ENCODE assay signal across 10 cellular contexts in the genomic region with DNA sequence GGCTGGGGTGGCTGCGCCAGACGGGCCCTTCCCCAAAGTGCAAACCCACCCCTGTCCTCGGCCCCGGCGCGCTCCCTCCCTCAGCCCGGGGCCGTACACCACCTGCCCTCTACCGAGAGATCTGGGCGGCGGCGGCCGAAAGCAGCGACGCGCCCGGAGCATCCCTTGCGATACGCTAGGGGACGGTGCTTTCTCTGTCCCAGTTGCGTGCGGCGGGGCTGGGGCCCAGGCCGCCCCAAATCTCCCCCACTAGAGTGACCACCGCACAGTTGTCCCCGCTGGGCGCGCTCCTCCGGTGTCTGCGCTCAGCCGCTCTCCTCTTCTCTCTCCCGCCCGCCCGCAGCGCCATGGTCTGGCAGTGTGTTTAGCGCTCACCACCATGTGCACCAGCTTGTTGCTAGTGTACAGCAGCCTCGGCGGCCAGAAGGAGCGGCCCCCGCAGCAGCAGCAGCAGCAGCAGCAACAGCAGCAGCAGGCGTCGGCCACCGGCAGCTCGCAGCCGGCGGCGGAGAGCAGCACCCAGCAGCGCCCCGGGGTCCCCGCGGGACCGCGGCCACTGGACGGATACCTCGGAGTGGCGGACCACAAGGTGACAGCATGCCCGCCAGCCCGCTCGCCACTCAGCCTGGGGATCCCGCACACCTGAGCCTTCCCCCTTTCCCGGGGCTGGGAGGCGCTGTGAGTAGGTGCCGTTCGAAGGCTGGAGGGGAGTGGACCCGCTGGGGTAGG. TPM values are rescaled to one million over a fixed set of nuclear protein-coding genes. Genes with fewer than 3 reads are reported as not detected.
DNase-seq lines count a peak whose midpoint lies in the region; TF ChIP-seq lines count a peak whose summit lies in the region.
"Had no signal": no experiment of that assay in that cellular context is flagged by ENCODE, and none has a peak within 500 bp of the region (broad histone marks: within the 10 kb centered on the region; RNA-seq: fewer than 3 reads in every experiment).

No MANE protein-coding gene starts in this region.

- peak; percentile 8 for TF ChIP-seq CTCF in fibroblast of villous mesenchyme (IDR thresholded peaks at IDR 0.05; ENCODE audit: insufficient read depth, low read depth, low read length)

- H3K9me3 ChIP-seq in HUES48 (ENCODE audit: control insufficient read depth, insufficient read depth, low read length), result no peaks in the 10 kb centered on the region

- peak; percentile 45 for DNase-seq in activated CD4-positive, alpha-beta T cell treated with anti-CD3 and anti-CD28 coated beads for 48 hours
- DNase-seq in activated CD4-positive, alpha-beta T cell treated with anti-CD3 and anti-CD28 coated beads, Interleukin-2, amount 50 U/mL, for 1 hour, result no peak
- peak; percentile 68 for DNase-seq in activated CD8-positive, alpha-beta memory T cell treated with anti-CD3 and anti-CD28 coated beads, Interleukin-2, amount 50 U/mL, for 48 hours
- DNase-seq in fibroblast of villous mesenchyme (ENCODE audit: low read depth), result peak; percentile 39
- DNase-seq in nucleus accumbens (lab: John Stamatoyannopoulos, UW), result peak in 33 of 56 donors; percentile 5 to 73 (median 37)
- no peak for DNase-seq in NCI-H1105 (lab: John Stamatoyannopoulos, UW)
- DNase-seq in activated gamma-delta T cell treated with Interleukin-2 at 50 U/mL for 16 hours, result no peak
- DNase-seq: DND-41 had no signal

- H3K9ac ChIP-seq in HUES48 (ENCODE audit: low read depth, low read length), result 0 out of 2 replicates have a peak overlapping the region, but pooled peaks have one; percentile 36

- H3K4me3 ChIP-seq in HUES48 (ENCODE audit: low read depth, low read length), result peak overlapping the region; percentile 80
- peak overlapping the region; percentile 68 for H3K4me3 ChIP-seq in fibroblast of villous mesenchyme (ENCODE audit: low read depth, low read length)

- H3K36me3 ChIP-seq in HUES48 (ENCODE audit: control insufficient read depth, insufficient read depth, low read length), result no peaks in the 10 kb centered on the region

- H3K27ac ChIP-seq in HUES48 (ENCODE audit: low read depth, low read length), result no peak overlapping the region

- peaks cover 44% of the 10 kb centered on the region for H3K27me3 ChIP-seq in HUES48 (ENCODE audit: control insufficient read depth, insufficient read depth, low read length)

- peaks cover 14% of the 10 kb centered on the region; the same call in 1 of the 2 replicates for H3K4me1 ChIP-seq in HUES48 (ENCODE audit: control insufficient read depth, insufficient read depth, low read length)

RNA-seq across cellular contexts. Expression of gene ST6GALNAC5, which starts 1.0 kb away (rescaled TPM):
- 114 and 155 TPM in 2 replicates for total RNA-seq in fibroblast of villous mesenchyme
- total RNA-seq: activated CD8-positive, alpha-beta memory T cell treated with anti-CD3 and anti-CD28 coated beads for 36 hours had no signal

Comparison
In these comparisons a context has a peak if more than half of its experiments do, and no peak if none do; other contexts are left out.
1. DNase-seq: peak in activated CD4-positive, alpha-beta T cell treated with anti-CD3 and anti-CD28 coated beads for 48 hours (single experiment), activated CD8-positive, alpha-beta memory T cell treated with anti-CD3 and anti-CD28 coated beads, Interleukin-2, amount 50 U/mL, for 48 hours (single experiment), fibroblast of villous mesenchyme (single experiment) and nucleus accumbens (33 of 56); none in activated CD4-positive, alpha-beta T cell treated with anti-CD3 and anti-CD28 coated beads, Interleukin-2, amount 50 U/mL, for 1 hour (single experiment), NCI-H1105 (single experiment) and activated gamma-delta T cell treated with Interleukin-2 at 50 U/mL for 16 hours (single experiment).